In the genomic region with DNA sequence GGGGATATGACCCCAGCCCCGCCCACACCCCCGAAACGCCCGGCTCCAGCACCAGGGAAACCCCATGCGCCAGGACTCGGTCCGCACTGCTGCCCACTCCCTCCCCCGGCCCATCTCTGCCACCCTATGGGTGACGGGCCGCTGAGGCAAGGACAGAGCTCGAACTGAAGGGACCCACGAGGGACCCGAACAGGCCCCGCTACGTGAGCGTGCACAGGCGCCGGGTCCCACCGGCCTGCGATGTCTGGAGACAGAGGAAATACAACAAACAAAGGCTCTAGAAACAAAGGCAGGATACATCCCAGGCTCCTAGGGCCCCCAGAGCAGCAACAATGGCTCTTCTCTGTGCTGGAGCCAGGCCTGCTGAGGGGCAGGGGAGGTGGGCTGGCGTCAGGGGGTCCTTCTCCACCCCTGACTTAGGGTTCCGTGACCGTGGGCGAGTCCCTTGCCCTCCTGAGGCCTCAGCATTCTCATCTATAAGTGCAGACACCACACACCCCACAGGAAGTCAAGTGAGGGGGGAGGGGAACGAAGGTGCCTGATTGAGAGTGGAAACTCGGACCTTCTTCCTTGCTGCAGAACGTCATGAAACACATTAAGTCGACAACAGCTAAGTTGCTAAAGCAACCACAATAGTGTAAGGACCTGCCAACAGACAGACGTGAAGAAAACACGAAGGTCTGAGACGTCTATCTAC, we compare ENCODE assay signal across 8 cellular contexts. TPM values are rescaled to one million over a fixed set of nuclear protein-coding genes. Genes with fewer than 3 reads are reported as not detected.
A peak's percentile ranks its signal among the peaks of the same experiment; 100 is the strongest.
DNase-seq lines count a peak whose midpoint lies in the region; ATAC-seq and TF ChIP-seq lines count a peak whose summit lies in the region.

No MANE protein-coding gene starts in this region.

- intact Hi-C loops in left lung (cut with DNase I), result no loop called here

- H3K27me3 ChIP-seq in left lung, result no peaks in the 10 kb centered on the region
- no peaks in the 10 kb centered on the region for H3K27me3 ChIP-seq in H7 (ENCODE audit: control insufficient read depth, insufficient read depth, low read length)

- no peaks in the 10 kb centered on the region for H3K9me3 ChIP-seq in left lung

- H3K4me1 ChIP-seq in left lung, result peaks cover 14 to 51% of the 10 kb centered on the region in 2 donors

- DNase-seq in MV-4-11 (lab: John Stamatoyannopoulos, UW) (peak; percentile 35), left lung (no peak), AG20443 (ENCODE audit: low spot score) (no peak), H7 (no peak), cerebellum (ENCODE audit: low spot score) (no peak)
- peak; percentile 39 to 57 for DNase-seq in activated T-helper 1 cell treated with anti-CD3 and anti-CD28 coated beads, Interleukin-2, amount 50 U/mL, for 16 hours (ENCODE audit: low read depth in 1 of 2, low spot score in 1 of 2)
- peak; percentile 52 to 57 for DNase-seq in stimulated activated CD8-positive, alpha-beta memory T cell treated with anti-CD3 and anti-CD28 coated beads, Interleukin-7, amount 100 ng/mL, for 1 hour (ENCODE audit: low read depth in 2 of 2)

- ATAC-seq in left lung, result no peak
- ATAC-seq in GM21737 (IDR thresholded peaks at IDR 0.05; ENCODE audit: unreplicated experiment), result no peak

- H3K4me3 ChIP-seq in left lung (peak overlapping the region in 1 of 2 donors; percentile 86), H7 (ENCODE audit: insufficient read depth, low read depth, low read length) (no peak overlapping the region)

- H3K36me3 ChIP-seq in left lung (peaks cover 0 to 23% of the 10 kb centered on the region in 2 donors), H7 (replicated peaks; ENCODE audit: control insufficient read depth, insufficient read depth, low read length) (no peaks in the 10 kb centered on the region; the same call in 1 of the 2 replicates)

- H3K27ac ChIP-seq in left lung, result peak overlapping the region; percentile 70 to 92

- TF ChIP-seq CTCF in left lung (IDR thresholded peaks at IDR 0.05), result no peak

RNA-seq across cellular contexts. Expression of a gene that starts 3.1 kb away (rescaled TPM):
- total RNA-seq in left lung (10 to 100 TPM; 70.2 to 72.7 TPM), cerebellum (37.5 TPM)
- total RNA-seq in H7 (2014; rRNA removed; shearing (Covaris generic)), result 87.0 and 134 TPM in 2 replicates

RNA-seq across cellular contexts. Expression of a gene that starts 18.9 kb away (rescaled TPM):
- total RNA-seq in left lung (10 to 100 TPM; 18.5 to 28.8 TPM), cerebellum (2.0 TPM)
- 20.5 and 21.2 TPM in 2 replicates for total RNA-seq in H7 (2014; rRNA removed; shearing (Covaris generic))

RNA-seq across cellular contexts. Expression of a gene that starts 23.0 kb away (rescaled TPM):
- total RNA-seq in left lung (1 to 10 TPM; 7.2 to 9.4 TPM), cerebellum (4.0 TPM)
- total RNA-seq in H7 (2014; rRNA removed; shearing (Covaris generic)), result 10.0 and 12.7 TPM in 2 replicates

RNA-seq across cellular contexts. Expression of a gene that starts 23.0 kb away (rescaled TPM):
- total RNA-seq in left lung (10 to 100 TPM; 75.4 to 86.6 TPM), cerebellum (19.6 TPM)
- 33.4 and 35.7 TPM in 2 replicates for total RNA-seq in H7 (2014; rRNA removed; shearing (Covaris generic))

RNA-seq across cellular contexts. Expression of a gene that starts 34.0 kb away (rescaled TPM):
- total RNA-seq in left lung (10 to 100 TPM; 20.3 to 30.8 TPM), cerebellum (9.8 TPM)
- total RNA-seq in H7 (2014; rRNA removed; shearing (Covaris generic)), result 19.8 and 21.9 TPM in 2 replicates

Comparison
In these comparisons a context has a peak if more than half of its experiments do, and no peak if none do; other contexts are left out.
1. DNase-seq: peak in MV-4-11 (single experiment), activated T-helper 1 cell treated with anti-CD3 and anti-CD28 coated beads, Interleukin-2, amount 50 U/mL, for 16 hours (2 of 2) and stimulated activated CD8-positive, alpha-beta memory T cell treated with anti-CD3 and anti-CD28 coated beads, Interleukin-7, amount 100 ng/mL, for 1 hour (2 of 2); none in left lung (0 of 2), AG20443 (single experiment), H7 (single experiment) and cerebellum (single experiment).